In genomic region chr2:53096346-53096745, GRCh38 we compare ENCODE assay signal across 18 cellular contexts.
"Had no signal": no experiment of that assay in that cellular context is flagged by ENCODE, and none has a peak within 500 bp of the region (broad histone marks: within the 10 kb centered on the region; RNA-seq: fewer than 3 reads in every experiment).

No MANE protein-coding gene starts in this region.

- H3K4me2 ChIP-seq: neural progenitor cell, smooth muscle cell had no signal

- H3K9ac ChIP-seq: neural progenitor cell had no signal

- H3K9me3 ChIP-seq: gastrocnemius medialis, ovary, right atrium auricular region, tibial artery, upper lobe of left lung, uterus had no signal

- H3K4me3 ChIP-seq: coronary artery, gastrocnemius medialis, neural progenitor cell, ovary, right atrium auricular region, smooth muscle cell, tibial artery, upper lobe of left lung, uterus had no signal

- H3K27ac ChIP-seq: coronary artery, gastrocnemius medialis, neural progenitor cell, ovary, right atrium auricular region, tibial artery, upper lobe of left lung, uterus had no signal

- ATAC-seq: gastrocnemius medialis; left colon; naive thymus-derived CD8-positive, alpha-beta T cell; stimulated activated naive CD8-positive, alpha-beta T cell treated with anti-CD3 and anti-CD28 coated beads, Interleukin-15, Interleukin-2, amounts not matched to agents 100 U/mL and 50 U/mL, for 24 hours had no signal

- H3K36me3 ChIP-seq: gastrocnemius medialis, neural progenitor cell, ovary, right atrium auricular region, tibial artery, upper lobe of left lung, uterus had no signal

- H2AFZ ChIP-seq: neural progenitor cell had no signal

- H3K4me1 ChIP-seq: gastrocnemius medialis, neural progenitor cell, right atrium auricular region, tibial artery, upper lobe of left lung, uterus had no signal

- H3K27me3 ChIP-seq: gastrocnemius medialis, neural progenitor cell, right atrium auricular region, tibial artery, upper lobe of left lung, uterus had no signal

- DNase-seq: caudate nucleus; effector CD4-positive, alpha-beta T cell; gastrocnemius medialis; glutamatergic neuron; kidney; left colon; naive thymus-derived CD8-positive, alpha-beta T cell; nucleus accumbens; ovary; stimulated activated CD4-positive, alpha-beta T cell treated with anti-CD3 and anti-CD28 coated beads, Interleukin-2, amount 100 ng/mL, for 48 hours; stimulated activated naive CD8-positive, alpha-beta T cell treated with anti-CD3 and anti-CD28 coated beads, Interleukin-15, Interleukin-2, amounts not matched to agents 100 U/mL and 50 U/mL, for 24 hours; tibial artery; upper lobe of left lung; uterus had no signal
